Comparison of ENCODE assay signal across 1 cellular context in genomic region chr4:1448589-1449420, GRCh38.
TF ChIP-seq lines count a peak whose summit lies in the region.

No MANE protein-coding gene starts in this region.

TF ChIP-seq in HepG2, 621 proteins besides CTCF, POLR2A, EP300 and RAD21:
- no peak for TF ChIP-seq ZNF572 (CRISPR knock-in tag; IDR thresholded peaks at IDR 0.05)
- TF ChIP-seq NFIB (CRISPR knock-in tag; IDR thresholded peaks at IDR 0.05; ENCODE audit: borderline replicate concordance): no peak
- TF ChIP-seq ZMAT5 (CRISPR knock-in tag; IDR thresholded peaks at IDR 0.05; ENCODE audit: borderline replicate concordance, low read depth): no peak
- no peak for TF ChIP-seq IKZF4 (CRISPR knock-in tag; IDR thresholded peaks at IDR 0.05; ENCODE audit: borderline replicate concordance, low read depth, not compliant biosample characterization)
- TF ChIP-seq PATZ1 (CRISPR knock-in tag; IDR thresholded peaks at IDR 0.05): no peak
- TF ChIP-seq CREB3 (CRISPR knock-in tag; IDR thresholded peaks at IDR 0.05): no peak
- TF ChIP-seq GATAD2A (CRISPR knock-in tag; IDR thresholded peaks at IDR 0.05): no peak
- TF ChIP-seq ZSCAN9 (CRISPR knock-in tag; IDR thresholded peaks at IDR 0.05; ENCODE audit: borderline replicate concordance): no peak
- TF ChIP-seq YEATS4 (CRISPR knock-in tag; IDR thresholded peaks at IDR 0.05; ENCODE audit: borderline replicate concordance): no peak
- TF ChIP-seq MAZ (IDR thresholded peaks at IDR 0.05; ENCODE audit: borderline replicate concordance, low read depth, low read length): no peak
- TF ChIP-seq MAZ (CRISPR knock-in tag; IDR thresholded peaks at IDR 0.05; ENCODE audit: low read depth): no peak
- TF ChIP-seq ZNF704 (CRISPR knock-in tag; IDR thresholded peaks at IDR 0.05; ENCODE audit: borderline replicate concordance): no peak
- TF ChIP-seq ATM (IDR thresholded peaks at IDR 0.05; ENCODE audit: borderline replicate concordance): no peak
- TF ChIP-seq MXI1 (IDR thresholded peaks at IDR 0.05; ENCODE audit: borderline replicate concordance, low read depth, low read length): no peak
- no peak for TF ChIP-seq ZBTB21 (CRISPR knock-in tag; IDR thresholded peaks at IDR 0.05)
- TF ChIP-seq RORA (CRISPR knock-in tag; IDR thresholded peaks at IDR 0.05): no peak
- TF ChIP-seq ZNF207 (IDR thresholded peaks at IDR 0.05; ENCODE audit: borderline replicate concordance): no peak
- TF ChIP-seq ZBTB40 (IDR thresholded peaks at IDR 0.05): no peak
- no peak for TF ChIP-seq ZBTB40 (CRISPR knock-in tag; IDR thresholded peaks at IDR 0.05)
- no peak for TF ChIP-seq POGK (CRISPR knock-in tag; conservative IDR thresholded peaks at IDR 0.05)
